ENCODE assay signal across 10 cellular contexts in genomic region chr6:17957488-17957887, GRCh38. TPM values are rescaled to one million over a fixed set of nuclear protein-coding genes. Genes with fewer than 3 reads are reported as not detected.
DNase-seq lines count a peak whose midpoint lies in the region; ATAC-seq and TF ChIP-seq lines count a peak whose summit lies in the region.
"Had no signal": no experiment of that assay in that cellular context is flagged by ENCODE, and none has a peak within 500 bp of the region (broad histone marks: within the 10 kb centered on the region; RNA-seq: fewer than 3 reads in every experiment).

No MANE protein-coding gene starts in this region.

- WGBS in gastroesophageal sphincter (ENCODE audit: low coverage in 1 of 2), 2 donors, result no CpG with 5 or more reads among the region's 1 CpG

- peaks cover 11 to 66% (median 16%) of the 10 kb centered on the region in 3 donors for H3K4me1 ChIP-seq in gastroesophageal sphincter
- peaks cover 0 to 71% (median 42%) of the 10 kb centered on the region in 4 donors for H3K4me1 ChIP-seq in tibial artery

- no peaks in the 10 kb centered on the region for H3K36me3 ChIP-seq in gastroesophageal sphincter
- H3K36me3 ChIP-seq in tibial artery, result peaks cover 0 to 5% (median 0%) of the 10 kb centered on the region in 3 donors

- TF ChIP-seq CTCF in gastroesophageal sphincter (IDR thresholded peaks at IDR 0.05), result no peak
- TF ChIP-seq CTCF in tibial artery (IDR thresholded peaks at IDR 0.05), result no peak

- H3K27ac ChIP-seq in gastroesophageal sphincter, result peak overlapping the region in 3 of 4 donors; percentile 3 to 49 (median 37)
- peak overlapping the region; percentile 54 to 75 for H3K27ac ChIP-seq in tibial artery
- H3K27ac ChIP-seq: SK-N-MC had no signal

- no peak for TF ChIP-seq EP300 in gastroesophageal sphincter (IDR thresholded peaks at IDR 0.05)

- H3K9me3 ChIP-seq in gastroesophageal sphincter (no peaks in the 10 kb centered on the region), tibial artery (no peaks in the 10 kb centered on the region)

- H3K4me3 ChIP-seq in gastroesophageal sphincter (no peak overlapping the region), tibial artery (no peak overlapping the region)
- H3K4me3 ChIP-seq: SK-N-MC had no signal

- no peak for TF ChIP-seq POLR2A in gastroesophageal sphincter (IDR thresholded peaks at IDR 0.05)

- no peaks in the 10 kb centered on the region for H3K27me3 ChIP-seq in gastroesophageal sphincter
- no peaks in the 10 kb centered on the region for H3K27me3 ChIP-seq in tibial artery

- peak; percentile 1 to 9 for DNase-seq in stimulated activated CD8-positive, alpha-beta memory T cell treated with anti-CD3 and anti-CD28 coated beads, Interleukin-15, amount 100 ng/mL, for 48 hours (ENCODE audit: low read depth in 2 of 2)
- DNase-seq in stimulated activated CD8-positive, alpha-beta memory T cell treated with anti-CD3 and anti-CD28 coated beads, Interleukin-4, amount 100 ng/mL, for 48 hours, result no peak
- DNase-seq in tibial artery (no peak), NCI-H82 treated with DMSO at 0.1 percent for 48 hours (lab: John Stamatoyannopoulos, UW; ENCODE audit: unreplicated experiment) (no peak), globus pallidus (ENCODE audit: low spot score) (no peak), NCI-H146 (lab: John Stamatoyannopoulos, UW) (no peak)
- DNase-seq: dermis blood vessel endothelial cell had no signal

- intact Hi-C loops in tibial artery (cut with DNase I; ENCODE audit: low total_unique reads), result no loop called here

- peak; percentile 91 for ATAC-seq in HG03442 (IDR thresholded peaks at IDR 0.05; ENCODE audit: unreplicated experiment)
- ATAC-seq in gastroesophageal sphincter, result no peak

RNA-seq across cellular contexts. Expression of gene KIF13A, which starts 29.9 kb away (rescaled TPM):
- 10 to 100 TPM; 67.7 to 98.9 (median 84.1) TPM for total RNA-seq in gastroesophageal sphincter

Comparison
In these comparisons a context has a peak if more than half of its experiments do, and no peak if none do; other contexts are left out.
1. DNase-seq: peak in stimulated activated CD8-positive, alpha-beta memory T cell treated with anti-CD3 and anti-CD28 coated beads, Interleukin-15, amount 100 ng/mL, for 48 hours (2 of 2); none in stimulated activated CD8-positive, alpha-beta memory T cell treated with anti-CD3 and anti-CD28 coated beads, Interleukin-4, amount 100 ng/mL, for 48 hours (single experiment), tibial artery (0 of 2), NCI-H82 treated with DMSO at 0.1 percent for 48 hours (single experiment), globus pallidus (single experiment) and NCI-H146 (single experiment).